Comparison of ENCODE assay signal across 21 cellular contexts in genomic region chr13:84050551-84050950, GRCh38.
"Had no signal": no experiment of that assay in that cellular context is flagged by ENCODE, and none has a peak within 500 bp of the region (broad histone marks: within the 10 kb centered on the region; RNA-seq: fewer than 3 reads in every experiment).

No MANE protein-coding gene starts in this region.

- H3K27ac Mint-ChIP-seq: memory B cell; naive B cell; nephron; stimulated activated effector memory CD8-positive, alpha-beta T cell treated with anti-CD3 and anti-CD28 coated beads, Interleukin-12 subunit alpha, Interleukin-12 subunit beta, amount 100 ng/mL, for 72 hours had no signal

- H3K4me1 ChIP-seq: foreskin keratinocyte, left ventricle myocardium inferior, lower lobe of right lung, psoas muscle, right lobe of liver, tibial artery, upper lobe of left lung, uterus had no signal

- H3K4me3 ChIP-seq: hepatocyte, left ventricle myocardium inferior, lower lobe of right lung, psoas muscle, right lobe of liver, tibial artery, upper lobe of left lung, uterus had no signal

- H3K4me2 ChIP-seq: hepatocyte had no signal

- H3K27me3 ChIP-seq: foreskin keratinocyte, hepatocyte, right lobe of liver, tibial artery, upper lobe of left lung, uterus had no signal

- H3K36me3 Mint-ChIP-seq: memory B cell; naive B cell; stimulated activated effector memory CD8-positive, alpha-beta T cell treated with anti-CD3 and anti-CD28 coated beads, Interleukin-12 subunit alpha, Interleukin-12 subunit beta, amount 100 ng/mL, for 72 hours had no signal

- H3K27ac ChIP-seq: foreskin keratinocyte, hepatocyte, left ventricle myocardium inferior, lower lobe of right lung, psoas muscle, right lobe of liver, tibial artery, upper lobe of left lung, uterus had no signal

- H3K36me3 ChIP-seq: left ventricle myocardium inferior, lower lobe of right lung, right lobe of liver, tibial artery, upper lobe of left lung, uterus had no signal

- H3K9me3 ChIP-seq: left ventricle myocardium inferior, lower lobe of right lung, psoas muscle, right lobe of liver, tibial artery, upper lobe of left lung, uterus had no signal

- H3K9me3 Mint-ChIP-seq: nephron; stimulated activated effector memory CD8-positive, alpha-beta T cell treated with anti-CD3 and anti-CD28 coated beads, Interleukin-12 subunit alpha, Interleukin-12 subunit beta, amount 100 ng/mL, for 72 hours had no signal

- ATAC-seq: foreskin keratinocyte; left cardiac atrium; lower lobe of right lung; psoas muscle; right lobe of liver; stimulated activated effector memory CD8-positive, alpha-beta T cell treated with anti-CD3 and anti-CD28 coated beads, Interleukin-12 subunit alpha, Interleukin-12 subunit beta, amount 100 ng/mL, for 72 hours; stimulated activated naive CD8-positive, alpha-beta T cell treated with anti-CD3 and anti-CD28 coated beads, Interleukin-15, Interleukin-2, amounts not matched to agents 100 U/mL and 50 U/mL, for 24 hours had no signal

- H3K4me3 Mint-ChIP-seq: memory B cell; naive B cell; nephron; stimulated activated effector memory CD8-positive, alpha-beta T cell treated with anti-CD3 and anti-CD28 coated beads, Interleukin-12 subunit alpha, Interleukin-12 subunit beta, amount 100 ng/mL, for 72 hours had no signal

- H3K4me1 Mint-ChIP-seq: memory B cell; naive B cell; nephron; stimulated activated effector memory CD8-positive, alpha-beta T cell treated with anti-CD3 and anti-CD28 coated beads, Interleukin-12 subunit alpha, Interleukin-12 subunit beta, amount 100 ng/mL, for 72 hours had no signal

- DNase-seq: dermis blood vessel endothelial cell; head of caudate nucleus; kidney; left cardiac atrium; left ventricle myocardium inferior; lower lobe of right lung; naive B cell; psoas muscle; retina; right lobe of liver; stimulated activated CD4-positive, alpha-beta T cell treated with anti-CD3 and anti-CD28 coated beads, Interleukin-4, amount 100 ng/mL, for 1 hour; stimulated activated CD8-positive, alpha-beta memory T cell treated with anti-CD3 and anti-CD28 coated beads, Interleukin-4, amount 100 ng/mL, for 48 hours; stimulated activated naive CD8-positive, alpha-beta T cell treated with anti-CD3 and anti-CD28 coated beads, Interleukin-15, Interleukin-2, amounts not matched to agents 100 U/mL and 50 U/mL, for 24 hours; tibial artery; upper lobe of left lung; uterus had no signal

- H3K27me3 Mint-ChIP-seq: memory B cell, naive B cell had no signal

- H2AFZ ChIP-seq: hepatocyte had no signal

- H3K79me2 ChIP-seq: hepatocyte had no signal
